In the genomic region with DNA sequence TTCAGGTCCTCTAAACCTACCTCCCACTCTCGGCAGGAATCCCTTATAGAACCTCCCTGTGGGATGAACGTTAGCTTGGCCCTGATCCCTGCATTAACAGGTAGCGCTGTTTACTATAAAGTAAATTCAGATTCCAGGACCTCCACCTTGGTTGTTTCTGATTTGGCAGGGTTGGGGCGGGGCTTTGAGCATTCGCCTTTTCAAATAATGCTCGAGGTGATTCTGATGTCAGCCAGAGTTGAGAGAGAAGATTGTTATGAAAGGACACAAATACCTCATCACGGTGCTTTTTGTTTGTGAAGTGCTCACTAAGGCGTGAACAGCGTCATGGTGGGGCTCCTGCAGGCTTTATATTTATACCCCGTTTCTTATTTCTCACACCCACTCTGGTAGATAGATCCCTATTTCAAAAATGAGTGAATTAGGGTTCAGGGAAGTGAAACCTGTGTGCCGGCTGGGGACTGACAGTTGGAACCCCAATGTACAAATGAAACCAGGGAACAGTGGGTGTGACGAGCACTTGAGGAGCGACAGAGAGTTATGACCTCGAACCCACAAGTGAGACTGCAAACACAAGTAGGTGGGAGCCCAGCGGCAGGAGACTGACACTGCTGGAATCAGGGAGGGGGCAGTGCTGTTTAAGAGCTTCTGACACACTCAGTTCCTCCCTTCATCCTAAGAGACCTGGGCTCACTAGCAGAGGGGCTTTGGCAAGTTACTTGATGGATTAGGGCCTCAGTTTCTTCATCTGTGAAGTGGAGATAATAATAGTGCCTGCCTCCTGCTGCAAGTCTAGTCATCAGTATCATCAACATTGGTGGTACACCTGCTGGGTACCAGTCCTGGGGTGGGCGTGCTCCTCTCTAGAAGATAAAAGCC, we compare ENCODE assay signal across 1 cellular context.
TF ChIP-seq lines count a peak whose summit lies in the region.

No MANE protein-coding gene starts in this region.

TF ChIP-seq in HepG2, 621 proteins besides CTCF, POLR2A, EP300 and RAD21:
- TF ChIP-seq, protein P1, sequence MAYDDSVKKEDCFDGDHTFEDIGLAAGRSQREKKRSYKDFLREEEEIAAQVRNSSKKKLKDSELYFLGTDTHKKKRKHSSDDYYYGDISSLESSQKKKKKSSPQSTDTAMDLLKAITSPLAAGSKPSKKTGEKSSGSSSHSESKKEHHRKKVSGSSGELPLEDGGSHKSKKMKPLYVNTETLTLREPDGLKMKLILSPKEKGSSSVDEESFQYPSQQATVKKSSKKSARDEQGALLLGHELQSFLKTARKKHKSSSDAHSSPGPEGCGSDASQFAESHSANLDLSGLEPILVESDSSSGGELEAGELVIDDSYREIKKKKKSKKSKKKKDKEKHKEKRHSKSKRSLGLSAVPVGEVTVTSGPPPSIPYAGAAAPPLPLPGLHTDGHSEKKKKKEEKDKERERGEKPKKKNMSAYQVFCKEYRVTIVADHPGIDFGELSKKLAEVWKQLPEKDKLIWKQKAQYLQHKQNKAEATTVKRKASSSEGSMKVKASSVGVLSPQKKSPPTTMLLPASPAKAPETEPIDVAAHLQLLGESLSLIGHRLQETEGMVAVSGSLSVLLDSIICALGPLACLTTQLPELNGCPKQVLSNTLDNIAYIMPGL (CRISPR knock-in tag; IDR thresholded peaks at IDR 0.05; ENCODE audit: borderline replicate concordance in 1 of 2, low read depth in 1 of 2): no peak
TF ChIP-seq in HepG2: peak in this region for 0.
